Comparison of ENCODE assay signal across 9 cellular contexts in genomic region chr1:227449051-227449450, GRCh38.
DNase-seq lines count a peak whose midpoint lies in the region; ATAC-seq and TF ChIP-seq lines count a peak whose summit lies in the region.
"Had no signal": no experiment of that assay in that cellular context is flagged by ENCODE, and none has a peak within 500 bp of the region (broad histone marks: within the 10 kb centered on the region; RNA-seq: fewer than 3 reads in every experiment).

No MANE protein-coding gene starts in this region.

- peak; percentile 55 for DNase-seq in activated CD8-positive, alpha-beta memory T cell treated with anti-CD3 and anti-CD28 coated beads, Interleukin-2, amount 50 U/mL, for 48 hours
- DNase-seq in activated CD8-positive, alpha-beta memory T cell treated with anti-CD3 and anti-CD28 coated beads, Interleukin-2, amount 50 U/mL, for 4 hours: no peak
- DNase-seq in HFF-Myc (ENCODE audit: extremely low read depth, low read depth): no peak
- peak; percentile 55 for DNase-seq in OCI-LY7 (ENCODE audit: low spot score)
- no peak for DNase-seq in stimulated activated naive B cell treated with anti-CD40 and anti-IgM and Interleukin-4, amounts not matched to agents 10 μg/mL and 1 μg/mL and 100 μg/mL, for 72 hours
- DNase-seq in NCI-H2029 (lab: John Stamatoyannopoulos, UW): no peak
- DNase-seq in NCI-H2081 (lab: John Stamatoyannopoulos, UW): no peak

- no peaks in the 10 kb centered on the region for H3K36me3 Mint-ChIP-seq in stimulated activated naive B cell treated with anti-CD40 and anti-IgM and Interleukin-4, amounts not matched to agents 10 μg/mL and 1 μg/mL and 100 μg/mL, for 72 hours

- CTCF ChIA-PET in OCI-LY7 (lab: Charles Lee; ENCODE audit: unreplicated experiment): no interaction called here

- H3K27me3 Mint-ChIP-seq in stimulated activated naive B cell treated with anti-CD40 and anti-IgM and Interleukin-4, amounts not matched to agents 10 μg/mL and 1 μg/mL and 100 μg/mL, for 72 hours: peaks cover 44 to 51% of the 10 kb centered on the region in 2 donors

- H3K4me3 Mint-ChIP-seq in stimulated activated naive B cell treated with anti-CD40 and anti-IgM and Interleukin-4, amounts not matched to agents 10 μg/mL and 1 μg/mL and 100 μg/mL, for 72 hours: no peak overlapping the region

- intact Hi-C loops in OCI-LY7 (cut with micrococcal nuclease; ENCODE audit: unreplicated experiment): no loop called here

- H3K36me3 ChIP-seq in OCI-LY7 (ENCODE audit: insufficient read depth, low read length): no peaks in the 10 kb centered on the region

- peak; percentile 52 for ATAC-seq in esophagus mucosa
- ATAC-seq in stimulated activated naive B cell treated with anti-CD40 and anti-IgM and Interleukin-4, amounts not matched to agents 10 μg/mL and 1 μg/mL and 100 μg/mL, for 72 hours (replicated peaks): peak; percentile 65 to 82

- no peaks in the 10 kb centered on the region for H3K9me3 ChIP-seq in OCI-LY7 (ENCODE audit: low read length)

- H3K27ac Mint-ChIP-seq in stimulated activated naive B cell treated with anti-CD40 and anti-IgM and Interleukin-4, amounts not matched to agents 10 μg/mL and 1 μg/mL and 100 μg/mL, for 72 hours: no peak overlapping the region

- no peaks in the 10 kb centered on the region for H4K20me1 ChIP-seq in OCI-LY7 (ENCODE audit: insufficient read depth, low read length)

- H3K4me1 ChIP-seq in OCI-LY7 (ENCODE audit: insufficient read depth, low read length, poor library complexity, severe bottlenecking): no peaks in the 10 kb centered on the region
- H3K4me1 ChIP-seq: parathyroid adenoma had no signal

- H3K79me2 ChIP-seq in OCI-LY7 (ENCODE audit: insufficient read depth, low read depth, low read length): no peaks in the 10 kb centered on the region
- H3K79me2 ChIP-seq: parathyroid adenoma had no signal

- H3K9me3 Mint-ChIP-seq in stimulated activated naive B cell treated with anti-CD40 and anti-IgM and Interleukin-4, amounts not matched to agents 10 μg/mL and 1 μg/mL and 100 μg/mL, for 72 hours: peaks cover 0 to 3% of the 10 kb centered on the region in 2 donors

- no TSS peak for BruUV-seq in OCI-LY7 (replicated peaks; lab: Mats Ljungman, UMichigan)

- no peaks in the 10 kb centered on the region for H3K9me2 ChIP-seq in OCI-LY7 (ENCODE audit: insufficient read depth, low read length)

- no peak overlapping the region for H3K4me2 ChIP-seq in OCI-LY7 (ENCODE audit: low read length)

- H2AFZ ChIP-seq in OCI-LY7 (ENCODE audit: low read length): no peak overlapping the region
- H2AFZ ChIP-seq: parathyroid adenoma had no signal

- H3K27ac ChIP-seq in OCI-LY7 (ENCODE audit: low read depth, low read length, poor library complexity, severe bottlenecking): no peak overlapping the region
- H3K27ac ChIP-seq: parathyroid adenoma had no signal

- H3K4me1 Mint-ChIP-seq in stimulated activated naive B cell treated with anti-CD40 and anti-IgM and Interleukin-4, amounts not matched to agents 10 μg/mL and 1 μg/mL and 100 μg/mL, for 72 hours: peaks cover 2 to 5% of the 10 kb centered on the region in 2 donors

- H3K4me3 ChIP-seq in HFF-Myc (replicated peaks; ENCODE audit: low read depth, low read length) (no peak overlapping the region), OCI-LY7 (ENCODE audit: low read depth, low read length, poor library complexity, severe bottlenecking) (no peak overlapping the region)

- POLR2A ChIA-PET in OCI-LY7 (lab: Charles Lee): no interaction called here

- TF ChIP-seq CTCF in HFF-Myc (IDR thresholded peaks at IDR 0.05; ENCODE audit: low read depth, low read length, missing control alignments) (peak; percentile 46), OCI-LY7 (conservative IDR thresholded peaks at IDR 0.05; ENCODE audit: low read length) (peak; percentile 73)

Comparison
In these comparisons a context has a peak if more than half of its experiments do, and no peak if none do; other contexts are left out.
1. DNase-seq: peak in activated CD8-positive, alpha-beta memory T cell treated with anti-CD3 and anti-CD28 coated beads, Interleukin-2, amount 50 U/mL, for 48 hours (single experiment) and OCI-LY7 (single experiment); none in activated CD8-positive, alpha-beta memory T cell treated with anti-CD3 and anti-CD28 coated beads, Interleukin-2, amount 50 U/mL, for 4 hours (single experiment), HFF-Myc (single experiment), stimulated activated naive B cell treated with anti-CD40 and anti-IgM and Interleukin-4, amounts not matched to agents 10 μg/mL and 1 μg/mL and 100 μg/mL, for 72 hours (single experiment), NCI-H2029 (single experiment) and NCI-H2081 (0 of 2).